26 cellular contexts compared by ENCODE assay signal in the genomic region with DNA sequence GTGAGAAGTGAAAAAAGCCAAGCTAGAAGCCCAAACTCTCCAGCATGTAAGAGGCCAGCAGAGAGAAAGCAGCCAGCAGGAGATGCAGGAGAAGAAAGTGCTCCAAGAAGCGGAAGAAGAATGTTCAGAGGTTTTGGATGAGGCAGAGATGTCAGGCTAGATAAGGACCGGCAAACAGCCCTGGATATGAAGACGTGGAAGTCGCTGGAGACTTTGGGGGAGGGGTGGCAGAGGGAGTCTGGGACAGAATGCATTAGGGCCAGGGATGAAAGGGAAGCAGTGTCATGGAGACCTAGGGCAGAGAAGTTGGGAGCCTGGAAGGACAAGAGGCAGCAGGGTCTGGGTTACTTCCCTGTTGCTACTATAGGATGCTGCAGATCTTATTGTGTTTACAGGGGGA.
"Had no signal": no experiment of that assay in that cellular context is flagged by ENCODE, and none has a peak within 500 bp of the region (broad histone marks: within the 10 kb centered on the region; RNA-seq: fewer than 3 reads in every experiment).

No MANE protein-coding gene starts in this region.

- H3K4me2 ChIP-seq: hepatocyte, neural progenitor cell, smooth muscle cell had no signal

- H3K27ac Mint-ChIP-seq: nephron; neural progenitor cell; progenitor cell of endocrine pancreas; stimulated activated naive B cell treated with anti-CD40 and anti-IgM and Interleukin-4, amounts not matched to agents 10 μg/mL and 1 μg/mL and 100 μg/mL, for 72 hours had no signal

- H3K9me3 ChIP-seq: left lung, lower lobe of right lung, neutrophil, ovary, right atrium auricular region, right lobe of liver, stomach, testis, thyroid gland, transverse colon, upper lobe of left lung, vagina had no signal

- H3K9me3 Mint-ChIP-seq: naive thymus-derived CD8-positive, alpha-beta T cell; nephron; neural progenitor cell; stimulated activated naive B cell treated with anti-CD40 and anti-IgM and Interleukin-4, amounts not matched to agents 10 μg/mL and 1 μg/mL and 100 μg/mL, for 72 hours had no signal

- H3K27ac ChIP-seq: hepatocyte, left lung, lower lobe of right lung, neural progenitor cell, neutrophil, ovary, right atrium auricular region, right lobe of liver, stomach, testis, transverse colon, upper lobe of left lung, vagina had no signal

- H3K4me3 ChIP-seq: hepatocyte, left lung, lower lobe of right lung, neural progenitor cell, ovary, right atrium auricular region, right lobe of liver, smooth muscle cell, stomach, testis, thyroid gland, transverse colon, upper lobe of left lung, vagina had no signal

- H3K9ac ChIP-seq: neural progenitor cell had no signal

- DNase-seq: left colon; left lung; lower lobe of right lung; mammary epithelial cell; mesenchymal stem cell; naive thymus-derived CD8-positive, alpha-beta T cell; occipital lobe; ovary; right lobe of liver; stimulated activated CD4-positive, alpha-beta T cell treated with anti-CD3 and anti-CD28 coated beads, Interleukin-1b, Interleukin-23, amount 100 ng/mL, for 48 hours; stimulated activated CD4-positive, alpha-beta T cell treated with anti-CD3 and anti-CD28 coated beads, Interleukin-2, amount 100 ng/mL, for 48 hours; stimulated activated naive B cell treated with anti-CD40 and anti-IgM and Interleukin-4, amounts not matched to agents 10 μg/mL and 1 μg/mL and 100 μg/mL, for 72 hours; stimulated activated naive CD8-positive, alpha-beta T cell treated with anti-CD3 and anti-CD28 coated beads, Interleukin-15, Interleukin-2, amounts not matched to agents 100 U/mL and 50 U/mL, for 24 hours; stomach; testis; transverse colon; upper lobe of left lung had no signal

- H3K36me3 ChIP-seq: left lung, lower lobe of right lung, neural progenitor cell, neutrophil, ovary, right atrium auricular region, right lobe of liver, stomach, thyroid gland, transverse colon, upper lobe of left lung, vagina had no signal

- ATAC-seq: left colon; left lung; lower lobe of right lung; naive thymus-derived CD8-positive, alpha-beta T cell; right lobe of liver; stimulated activated naive B cell treated with anti-CD40 and anti-IgM and Interleukin-4, amounts not matched to agents 10 μg/mL and 1 μg/mL and 100 μg/mL, for 72 hours; stimulated activated naive CD8-positive, alpha-beta T cell treated with anti-CD3 and anti-CD28 coated beads, Interleukin-15, Interleukin-2, amounts not matched to agents 100 U/mL and 50 U/mL, for 24 hours had no signal

- H3K79me2 ChIP-seq: hepatocyte had no signal

- H2AFZ ChIP-seq: hepatocyte, neural progenitor cell had no signal

- H3K27me3 ChIP-seq: ovary, right lobe of liver, testis, thyroid gland, vagina had no signal

- H3K36me3 Mint-ChIP-seq: neural progenitor cell; stimulated activated naive B cell treated with anti-CD40 and anti-IgM and Interleukin-4, amounts not matched to agents 10 μg/mL and 1 μg/mL and 100 μg/mL, for 72 hours had no signal

- H3K4me3 Mint-ChIP-seq: naive thymus-derived CD8-positive, alpha-beta T cell; nephron; neural progenitor cell; stimulated activated naive B cell treated with anti-CD40 and anti-IgM and Interleukin-4, amounts not matched to agents 10 μg/mL and 1 μg/mL and 100 μg/mL, for 72 hours had no signal
